10 cellular contexts compared by ENCODE assay signal in the genomic region with DNA sequence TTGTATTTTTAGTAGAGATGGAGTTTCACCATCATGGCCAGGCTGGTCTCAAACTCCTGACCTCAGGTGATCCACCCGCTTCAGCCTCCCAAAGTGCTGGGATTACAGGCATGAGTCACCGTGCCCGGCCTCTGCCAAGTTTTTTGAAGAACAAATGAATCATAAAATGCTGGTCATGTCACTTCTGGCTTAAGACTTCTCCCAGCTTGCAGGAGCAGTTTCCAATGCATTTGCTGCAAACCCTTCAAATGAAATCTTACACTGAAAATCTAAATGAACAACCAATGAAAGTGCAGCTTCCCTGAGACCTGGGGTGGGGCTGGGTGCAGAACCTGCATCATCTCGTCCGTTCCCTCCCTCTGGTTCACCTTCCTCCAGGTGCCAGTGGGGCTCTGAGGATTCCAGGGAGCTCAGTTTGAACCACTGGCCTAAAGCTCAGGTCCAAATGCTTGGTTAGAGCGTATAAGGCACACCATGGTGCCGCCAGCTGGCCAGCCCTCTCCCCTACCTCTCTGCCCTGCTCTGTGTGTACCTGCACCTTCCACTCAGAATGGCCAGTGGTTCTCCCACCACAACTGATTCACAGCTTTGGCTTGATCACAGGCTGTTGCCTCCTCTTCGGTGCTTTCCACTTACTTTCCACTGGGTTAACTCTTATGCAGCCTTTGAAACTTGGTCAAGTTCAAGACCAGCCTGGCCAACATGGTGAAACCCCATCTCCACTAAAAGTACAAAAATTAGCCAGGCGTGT. TPM values are rescaled to one million over a fixed set of nuclear protein-coding genes. Genes with fewer than 3 reads are reported as not detected.
DNase-seq lines count a peak whose midpoint lies in the region; TF ChIP-seq lines count a peak whose summit lies in the region.
"Had no signal": no experiment of that assay in that cellular context is flagged by ENCODE, and none has a peak within 500 bp of the region (broad histone marks: within the 10 kb centered on the region; RNA-seq: fewer than 3 reads in every experiment).

No MANE protein-coding gene starts in this region.

- H3K4me3 ChIP-seq in SK-N-SH (ENCODE audit: low read depth in 2 of 2, low read length in 1 of 2), result no peak overlapping the region
- H3K4me3 ChIP-seq in fibroblast of mammary gland (ENCODE audit: control insufficient read depth, low read depth, low read length), result no peak overlapping the region
- no peak overlapping the region for H3K4me3 ChIP-seq in transverse colon

- POLR2A ChIA-PET in SK-N-SH (lab: Yijun Ruan, JAX), result no interaction called here
- POLR2A ChIA-PET in activated CD4-positive, alpha-beta memory T cell treated with anti-CD3 and anti-CD28 coated beads for 36 hours (lab: Charles Lee), result no interaction called here

- H4K20me1 ChIP-seq in SK-N-SH (ENCODE audit: insufficient read depth), result no peaks in the 10 kb centered on the region

- 58% methylated on average over 9 of the region's 9 CpGs for WGBS in SK-N-SH (ENCODE audit: low lambda C conversion rate)
- WGBS in transverse colon (ENCODE audit: low coverage in 1 of 2), 2 donors, result 46% methylated on average over 9 of the region's 9 CpGs; no CpG with 5 or more reads in 1 of the 2 donors

- no peak overlapping the region for H3K4me2 ChIP-seq in SK-N-SH

- TF ChIP-seq POLR2A in transverse colon (IDR thresholded peaks at IDR 0.05), result no peak

- H3K9me3 ChIP-seq in SK-N-SH, result no peaks in the 10 kb centered on the region
- no peaks in the 10 kb centered on the region for H3K9me3 ChIP-seq in transverse colon

- H3K27me3 ChIP-seq in SK-N-SH (ENCODE audit: insufficient read depth) (0 out of 2 replicates have a peak, but pooled peaks cover 4% of the 10 kb centered on the region), transverse colon (peaks cover 83% of the 10 kb centered on the region)

- TF ChIP-seq RAD21 in SK-N-SH (IDR thresholded peaks at IDR 0.05; ENCODE audit: low read length), result no peak

- H3K27ac ChIP-seq in SK-N-SH (ENCODE audit: low read depth in 2 of 2, low read length in 1 of 2) (no peak overlapping the region), transverse colon (no peak overlapping the region)

- peaks cover 0 to 5% of the 10 kb centered on the region in 2 experiments; a peak in 1 of 4 replicates for H3K4me1 ChIP-seq in SK-N-SH (ENCODE audit: control insufficient read depth in 1 of 2, insufficient read depth in 2 of 2, low read depth in 1 of 2, low read length in 1 of 2)
- peaks cover 0 to 8% (median 3%) of the 10 kb centered on the region in 4 donors for H3K4me1 ChIP-seq in transverse colon

- intact Hi-C loops in transverse colon (cut with DNase I; ENCODE audit: low total_unique reads), result no loop called here
- intact Hi-C loops in activated CD4-positive, alpha-beta memory T cell treated with anti-CD3 and anti-CD28 coated beads for 36 hours (cut with micrococcal nuclease), result no loop called here

- H3K27ac Mint-ChIP-seq in activated CD4-positive, alpha-beta memory T cell treated with anti-CD3 and anti-CD28 coated beads for 36 hours, result no peak overlapping the region

- H2AFZ ChIP-seq in SK-N-SH (ENCODE audit: low read depth), result no peak overlapping the region

- H3K27me3 Mint-ChIP-seq in activated CD4-positive, alpha-beta memory T cell treated with anti-CD3 and anti-CD28 coated beads for 36 hours, result peaks cover 62% of the 10 kb centered on the region

- no peaks in the 10 kb centered on the region for H3K36me3 Mint-ChIP-seq in activated CD4-positive, alpha-beta memory T cell treated with anti-CD3 and anti-CD28 coated beads for 36 hours

- no peaks in the 10 kb centered on the region for H3K9me3 Mint-ChIP-seq in activated CD4-positive, alpha-beta memory T cell treated with anti-CD3 and anti-CD28 coated beads for 36 hours

- DNase-seq in SIG-M5 treated with dmso at 0.1 percent for 504 hours (lab: John Stamatoyannopoulos, UW; ENCODE audit: unreplicated experiment), result peak; percentile 38
- DNase-seq in SIG-M5 (lab: John Stamatoyannopoulos, UW), result no peak
- DNase-seq in SK-N-SH, result no peak
- peak; percentile 85 for DNase-seq in fibroblast of mammary gland (ENCODE audit: low read depth)
- DNase-seq in transverse colon, result peak; percentile 20
- DNase-seq in mucosa of gallbladder (ENCODE audit: low spot score), result no peak
- DNase-seq in UCSD-AML1 (lab: John Stamatoyannopoulos, UW; ENCODE audit: unreplicated experiment), result no peak
- no peak for DNase-seq in activated CD4-positive, alpha-beta memory T cell treated with anti-CD3 and anti-CD28 coated beads for 36 hours
- DNase-seq: effector CD4-positive, alpha-beta T cell; occipital lobe had no signal

- CTCF ChIA-PET in SK-N-SH (lab: Yijun Ruan, JAX), result interaction anchor here (0.9 kb wide), 1 partner anchor 15 kb away, joined by 3 read pairs; no protein-coding TSS in a partner anchor
- CTCF ChIA-PET in activated CD4-positive, alpha-beta memory T cell treated with anti-CD3 and anti-CD28 coated beads for 36 hours (lab: Charles Lee), result no interaction called here

- no peaks in the 10 kb centered on the region for H3K79me2 ChIP-seq in SK-N-SH (ENCODE audit: insufficient read depth)

- H3K9me2 ChIP-seq in SK-N-SH, result no peaks in the 10 kb centered on the region

- no peaks in the 10 kb centered on the region for H3K36me3 ChIP-seq in SK-N-SH (replicated peaks in 1 of 2; ENCODE audit: control insufficient read depth in 1 of 2, insufficient read depth in 2 of 2, low read length in 1 of 2)
- H3K36me3 ChIP-seq in transverse colon, result no peaks in the 10 kb centered on the region

- no peaks in the 10 kb centered on the region for H3F3A ChIP-seq in SK-N-SH (replicated peaks; ENCODE audit: insufficient read depth)

- no peak overlapping the region for H3K9ac ChIP-seq in SK-N-SH

- no peak for TF ChIP-seq CTCF in SK-N-SH (IDR thresholded peaks at IDR 0.05)
- TF ChIP-seq CTCF in fibroblast of mammary gland (conservative IDR thresholded peaks at IDR 0.05; ENCODE audit: control insufficient read depth, insufficient read depth, low read depth, low read length), result no peak
- no peak for TF ChIP-seq CTCF in transverse colon (IDR thresholded peaks at IDR 0.05)

- no peak overlapping the region for H3K4me3 Mint-ChIP-seq in activated CD4-positive, alpha-beta memory T cell treated with anti-CD3 and anti-CD28 coated beads for 36 hours

- in situ Hi-C loops in transverse colon (cut with MboI; ENCODE audit: low pct_ligation_motif_present in 1 of 4, low pct_unique_long_range_greater_than_20kb in 1 of 4, low sequenced_read_pairs in 3 of 4), result no loop called here

- TF ChIP-seq EP300 in SK-N-SH (IDR thresholded peaks at IDR 0.05; ENCODE audit: borderline replicate concordance in 1 of 2, low read depth in 1 of 2, low read length in 1 of 2) (no peak), transverse colon (IDR thresholded peaks at IDR 0.05; ENCODE audit: low read depth) (no peak)

- H3K4me1 Mint-ChIP-seq in activated CD4-positive, alpha-beta memory T cell treated with anti-CD3 and anti-CD28 coated beads for 36 hours (ENCODE audit: low read depth), result peaks cover 7% of the 10 kb centered on the region

TF ChIP-seq in SK-N-SH, 30 proteins besides CTCF, POLR2A, EP300 and RAD21 (continues in another document):
- TF ChIP-seq, protein P1, sequence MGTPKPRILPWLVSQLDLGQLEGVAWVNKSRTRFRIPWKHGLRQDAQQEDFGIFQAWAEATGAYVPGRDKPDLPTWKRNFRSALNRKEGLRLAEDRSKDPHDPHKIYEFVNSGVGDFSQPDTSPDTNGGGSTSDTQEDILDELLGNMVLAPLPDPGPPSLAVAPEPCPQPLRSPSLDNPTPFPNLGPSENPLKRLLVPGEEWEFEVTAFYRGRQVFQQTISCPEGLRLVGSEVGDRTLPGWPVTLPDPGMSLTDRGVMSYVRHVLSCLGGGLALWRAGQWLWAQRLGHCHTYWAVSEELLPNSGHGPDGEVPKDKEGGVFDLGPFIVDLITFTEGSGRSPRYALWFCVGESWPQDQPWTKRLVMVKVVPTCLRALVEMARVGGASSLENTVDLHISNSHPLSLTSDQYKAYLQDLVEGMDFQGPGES (IDR thresholded peaks at IDR 0.05; ENCODE audit: low read depth, low read length), result no peak
- TF ChIP-seq TAF1 (IDR thresholded peaks at IDR 0.05; ENCODE audit: borderline replicate concordance, low read depth, low read length) (no peak), RXRA (IDR thresholded peaks at IDR 0.05; ENCODE audit: borderline replicate concordance, low read depth) (no peak), GATA2 (CRISPR knock-in tag; IDR thresholded peaks at IDR 0.05) (no peak), TEAD4 (IDR thresholded peaks at IDR 0.05; ENCODE audit: borderline replicate concordance, insufficient read depth) (no peak), SMC3 (IDR thresholded peaks at IDR 0.05; ENCODE audit: low read depth, low read length) (no peak), FOXM1 (IDR thresholded peaks at IDR 0.05; ENCODE audit: low read depth) (no peak), YY1 (IDR thresholded peaks at IDR 0.05; ENCODE audit: low read depth) (no peak)
- TF ChIP-seq, protein P2, sequence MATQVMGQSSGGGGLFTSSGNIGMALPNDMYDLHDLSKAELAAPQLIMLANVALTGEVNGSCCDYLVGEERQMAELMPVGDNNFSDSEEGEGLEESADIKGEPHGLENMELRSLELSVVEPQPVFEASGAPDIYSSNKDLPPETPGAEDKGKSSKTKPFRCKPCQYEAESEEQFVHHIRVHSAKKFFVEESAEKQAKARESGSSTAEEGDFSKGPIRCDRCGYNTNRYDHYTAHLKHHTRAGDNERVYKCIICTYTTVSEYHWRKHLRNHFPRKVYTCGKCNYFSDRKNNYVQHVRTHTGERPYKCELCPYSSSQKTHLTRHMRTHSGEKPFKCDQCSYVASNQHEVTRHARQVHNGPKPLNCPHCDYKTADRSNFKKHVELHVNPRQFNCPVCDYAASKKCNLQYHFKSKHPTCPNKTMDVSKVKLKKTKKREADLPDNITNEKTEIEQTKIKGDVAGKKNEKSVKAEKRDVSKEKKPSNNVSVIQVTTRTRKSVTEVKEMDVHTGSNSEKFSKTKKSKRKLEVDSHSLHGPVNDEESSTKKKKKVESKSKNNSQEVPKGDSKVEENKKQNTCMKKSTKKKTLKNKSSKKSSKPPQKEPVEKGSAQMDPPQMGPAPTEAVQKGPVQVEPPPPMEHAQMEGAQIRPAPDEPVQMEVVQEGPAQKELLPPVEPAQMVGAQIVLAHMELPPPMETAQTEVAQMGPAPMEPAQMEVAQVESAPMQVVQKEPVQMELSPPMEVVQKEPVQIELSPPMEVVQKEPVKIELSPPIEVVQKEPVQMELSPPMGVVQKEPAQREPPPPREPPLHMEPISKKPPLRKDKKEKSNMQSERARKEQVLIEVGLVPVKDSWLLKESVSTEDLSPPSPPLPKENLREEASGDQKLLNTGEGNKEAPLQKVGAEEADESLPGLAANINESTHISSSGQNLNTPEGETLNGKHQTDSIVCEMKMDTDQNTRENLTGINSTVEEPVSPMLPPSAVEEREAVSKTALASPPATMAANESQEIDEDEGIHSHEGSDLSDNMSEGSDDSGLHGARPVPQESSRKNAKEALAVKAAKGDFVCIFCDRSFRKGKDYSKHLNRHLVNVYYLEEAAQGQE (IDR thresholded peaks at IDR 0.05; ENCODE audit: low read depth, low read length), result no peak

RNA-seq across cellular contexts. Expression of a gene that starts 39.7 kb away (rescaled TPM):
- 55.1 and 58.3 TPM in 2 replicates for polyA plus RNA-seq in SK-N-SH (2012; rRNA removed)
- polyA plus RNA-seq in SK-N-SH (2012; cell fraction: cytosol; rRNA removed), result 46.3 and 50.3 TPM in 2 replicates
- polyA plus RNA-seq in SK-N-SH (2012; cell fraction: nucleus; rRNA removed), result 115 and 117 TPM in 2 replicates
- total RNA-seq in transverse colon (10 to 100 TPM; 20.7 to 41.1 (median 36.9) TPM), mucosa of gallbladder (51.8 TPM)
- 10 to 100 TPM; 31.8 to 37.5 TPM for total RNA-seq in activated CD4-positive, alpha-beta memory T cell treated with anti-CD3 and anti-CD28 coated beads for 36 hours

Comparison
In these comparisons a context has a peak if more than half of its experiments do, and no peak if none do; other contexts are left out.
1. DNase-seq: peak in SIG-M5 treated with dmso at 0.1 percent for 504 hours (single experiment), fibroblast of mammary gland (single experiment) and transverse colon (single experiment); none in SIG-M5 (single experiment), SK-N-SH (single experiment), mucosa of gallbladder (single experiment), UCSD-AML1 (single experiment) and activated CD4-positive, alpha-beta memory T cell treated with anti-CD3 and anti-CD28 coated beads for 36 hours (single experiment).